In the genomic region with DNA sequence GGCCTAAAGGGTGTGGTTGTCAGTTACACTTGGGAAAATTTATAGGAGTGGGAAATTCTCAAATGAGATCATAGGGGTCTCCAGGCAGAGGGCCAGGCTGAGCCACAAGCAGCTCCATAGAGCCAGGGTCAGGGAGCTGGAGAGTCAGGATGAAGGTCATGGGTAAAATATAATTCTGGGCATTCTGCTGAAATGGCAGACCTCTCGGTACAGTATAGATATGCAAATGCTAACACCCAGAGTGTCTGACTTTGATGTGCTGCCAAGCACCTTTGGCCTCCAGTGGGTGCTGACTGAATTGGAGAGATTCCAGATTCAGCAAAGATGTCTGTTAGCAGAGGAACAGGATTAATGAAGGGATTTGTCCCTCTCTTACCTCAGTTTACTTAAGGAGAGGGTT, we compare ENCODE assay signal across 13 cellular contexts.
"Had no signal": no experiment of that assay in that cellular context is flagged by ENCODE, and none has a peak within 500 bp of the region (broad histone marks: within the 10 kb centered on the region; RNA-seq: fewer than 3 reads in every experiment).

No MANE protein-coding gene starts in this region.

- DNase-seq: activated CD4-positive, alpha-beta T cell treated with anti-CD3 and anti-CD28 coated beads for 4 hours; activated CD8-positive, alpha-beta T cell treated with anti-CD3 and anti-CD28 coated beads, Interleukin-2, amount 10 ng/mL, durations not matched to agents 7 days and 5 days; activated naive CD4-positive, alpha-beta T cell treated with Interleukin-2 at 50 U/mL for 16 hours; activated naive CD8-positive, alpha-beta T cell treated with anti-CD3 and anti-CD28 coated beads, Interleukin-2, amount 10 ng/mL, durations not matched to agents 7 days and 5 days; activated T-cell treated with anti-CD3 and anti-CD28 coated beads, Interleukin-2, amount 50 U/mL, for 24 hours; amygdala; endodermal cell; foreskin keratinocyte; glutamatergic neuron; hippocampal formation; stimulated activated CD4-positive, alpha-beta T cell treated with anti-CD3 and anti-CD28 coated beads, Interleukin-2, amount 100 ng/mL, for 24 hours; stimulated activated naive CD8-positive, alpha-beta T cell treated with anti-CD3 and anti-CD28 coated beads, Interleukin-15, Interleukin-2, amounts not matched to agents 100 U/mL and 50 U/mL, for 24 hours; uterus had no signal
